1 cellular context compared by ENCODE assay signal in genomic region chr9:104088416-104088815, GRCh38.
TF ChIP-seq lines count a peak whose summit lies in the region.

No MANE protein-coding gene starts in this region.

TF ChIP-seq in K562, 482 proteins besides CTCF, POLR2A, EP300 and RAD21 (continued from another document):
- TF ChIP-seq ZNF395 (CRISPR knock-in tag; IDR thresholded peaks at IDR 0.05): 0 out of 2 replicates have a peak, but pooled peaks have one; percentile 46
- no peak for TF ChIP-seq POLR2AphosphoS5 (IDR thresholded peaks at IDR 0.05; ENCODE audit: control insufficient read depth, insufficient read depth, low read depth, low read length)
- no peak for TF ChIP-seq ZNF75A (CRISPR knock-in tag; IDR thresholded peaks at IDR 0.05)
- TF ChIP-seq ZBTB7A (IDR thresholded peaks at IDR 0.05; ENCODE audit: borderline replicate concordance, control insufficient read depth, low read depth, low read length): no peak
- peak; percentile 21; the same call in 1 of the 2 replicates for TF ChIP-seq SMARCA4 (IDR thresholded peaks at IDR 0.05)
- TF ChIP-seq ZNF584 (CRISPR knock-in tag; IDR thresholded peaks at IDR 0.05; ENCODE audit: low read depth): peak; percentile 71; the same call in 1 of the 2 replicates
- no peak for TF ChIP-seq XRCC5 (IDR thresholded peaks at IDR 0.05; ENCODE audit: low read depth, low read length)
- peak; percentile 45; the same call in 1 of the 2 replicates for TF ChIP-seq JUND (IDR thresholded peaks at IDR 0.05; ENCODE audit: borderline replicate concordance, low read depth, low read length)
- TF ChIP-seq JUND (tag; IDR thresholded peaks at IDR 0.05; ENCODE audit: borderline replicate concordance, low read depth, low read length): no peak
- no peak for TF ChIP-seq SAFB (IDR thresholded peaks at IDR 0.05; ENCODE audit: borderline replicate concordance, low read depth, low read length)
- TF ChIP-seq PHF20 (IDR thresholded peaks at IDR 0.05; ENCODE audit: partially characterized antibody): no peak
- TF ChIP-seq EHMT2 (IDR thresholded peaks at IDR 0.05): peak; percentile 54; the same call in 1 of the 2 replicates
- no peak for TF ChIP-seq TCFL5 (CRISPR knock-in tag; conservative IDR thresholded peaks at IDR 0.05)
- 0 out of 2 replicates have a peak, but pooled peaks have one; percentile 21 for TF ChIP-seq TCF3 (CRISPR knock-in tag; IDR thresholded peaks at IDR 0.05)
- TF ChIP-seq ETS1 (conservative IDR thresholded peaks at IDR 0.05; ENCODE audit: control insufficient read depth, low read depth, low read length): no peak
- peak; percentile 27; the same call in 1 of the 2 replicates for TF ChIP-seq SMAD4 (CRISPR knock-in tag; conservative IDR thresholded peaks at IDR 0.05)
- TF ChIP-seq CEBPG (CRISPR knock-in tag; IDR thresholded peaks at IDR 0.05): peak; percentile 90
- TF ChIP-seq CEBPG (tag; conservative IDR thresholded peaks at IDR 0.05 in 1 of 2, IDR thresholded peaks at IDR 0.05 in 1 of 2): peak; percentile 87 to 97
- peak; percentile 18; the same call in 1 of the 2 replicates for TF ChIP-seq PKNOX1 (IDR thresholded peaks at IDR 0.05)
- TF ChIP-seq ATF4 (CRISPR knock-in tag; IDR thresholded peaks at IDR 0.05): peak; percentile 85
- no peak for TF ChIP-seq STAG1 (CRISPR knock-in tag; IDR thresholded peaks at IDR 0.05; ENCODE audit: borderline replicate concordance)
- no peak for TF ChIP-seq HDAC8 (tag; IDR thresholded peaks at IDR 0.05)
- TF ChIP-seq NR2C2 (CRISPR knock-in tag; IDR thresholded peaks at IDR 0.05): no peak
- peak; percentile 63 for TF ChIP-seq NR2C2 (tag; IDR thresholded peaks at IDR 0.05)
- TF ChIP-seq ZNF589 (CRISPR knock-in tag; IDR thresholded peaks at IDR 0.05; ENCODE audit: low read depth): peak; percentile 71
- peak; percentile 49 for TF ChIP-seq MEIS2 (IDR thresholded peaks at IDR 0.05; ENCODE audit: partially characterized antibody)
- 0 out of 2 replicates have a peak, but pooled peaks have one; percentile 11 for TF ChIP-seq GABPA (tag; conservative IDR thresholded peaks at IDR 0.05; ENCODE audit: low read depth)
- peak; percentile 17; the same call in 1 of the 2 replicates for TF ChIP-seq ZNF76 (CRISPR knock-in tag; IDR thresholded peaks at IDR 0.05; ENCODE audit: borderline replicate concordance)
- TF ChIP-seq IRF9 (tag; IDR thresholded peaks at IDR 0.05): 0 out of 2 replicates have a peak, but pooled peaks have one; percentile 19
- no peak for TF ChIP-seq RBBP5 (IDR thresholded peaks at IDR 0.05; ENCODE audit: borderline replicate concordance, insufficient read depth, low read length, poor library complexity, severe bottlenecking)
